In the genomic region with DNA sequence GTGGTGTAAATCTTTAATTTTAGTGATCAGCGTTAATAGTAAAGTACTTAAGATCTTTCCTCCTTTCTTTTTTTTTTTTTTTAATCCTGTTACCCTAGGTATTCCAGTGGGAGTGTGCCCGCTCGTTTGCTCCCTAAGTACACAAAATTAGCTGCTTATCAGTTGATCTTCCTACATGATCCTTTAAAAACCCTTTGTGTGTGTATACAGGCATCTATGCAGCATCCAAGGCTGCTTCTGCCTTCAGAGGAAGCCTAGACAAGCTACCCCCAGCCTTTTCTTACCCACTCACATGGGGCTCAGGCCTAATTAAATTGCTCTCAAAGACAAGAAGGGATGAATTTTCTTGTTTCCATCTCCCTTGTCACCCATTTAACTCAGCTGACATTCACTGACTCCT, we compare ENCODE assay signal across 17 cellular contexts.
DNase-seq lines count a peak whose midpoint lies in the region; TF ChIP-seq lines count a peak whose summit lies in the region.
"Had no signal": no experiment of that assay in that cellular context is flagged by ENCODE, and none has a peak within 500 bp of the region (broad histone marks: within the 10 kb centered on the region; RNA-seq: fewer than 3 reads in every experiment).

No MANE protein-coding gene starts in this region.

- H3K27ac ChIP-seq in brain microvascular endothelial cell, result no peak overlapping the region
- H3K27ac ChIP-seq: PC-9, RWPE1 had no signal

- in situ Hi-C loops in brain microvascular endothelial cell (cut with HindIII; ENCODE audit: low pct_ligation_motif_present, low sequenced_read_pairs), result no loop called here

- H3K27me3 ChIP-seq in brain microvascular endothelial cell (replicated peaks), result no peaks in the 10 kb centered on the region

- DNase-seq in NCI-H2227 (lab: John Stamatoyannopoulos, UW; ENCODE audit: unreplicated experiment) (peak; percentile 7), NCI-H2227 treated with DMSO at 0.1 percent for 48 hours (lab: John Stamatoyannopoulos, UW) (no peak), NCI-H82 (lab: John Stamatoyannopoulos, UW) (peak; percentile 97), islet precursor cell (peak; percentile 55), retinal pigment epithelial cell (ENCODE audit: low read depth) (peak; percentile 21), brain microvascular endothelial cell (no peak), NCI-H524 treated with DMSO at 0.1 percent for 48 hours (lab: John Stamatoyannopoulos, UW) (no peak), GM20000 (ENCODE audit: low spot score) (no peak)
- DNase-seq: 8988T, DMS153, GF-D8, NCI-H1092 treated with DMSO at 0.1 percent for 48 hours, NCI-H1694 treated with DMSO at 0.1 percent for 48 hours, NCI-H2107, PC-9, SIG-M5 had no signal

- TF ChIP-seq CTCF in retinal pigment epithelial cell (conservative IDR thresholded peaks at IDR 0.05; ENCODE audit: low read depth, low read length) (no peak), brain microvascular endothelial cell (IDR thresholded peaks at IDR 0.05; ENCODE audit: low read depth, low read length, missing control alignments) (no peak), GM20000 (IDR thresholded peaks at IDR 0.05; ENCODE audit: extremely low read depth, missing control alignments) (no peak)

- no peaks in the 10 kb centered on the region for H3K36me3 ChIP-seq in brain microvascular endothelial cell (replicated peaks)

- H3K4me3 ChIP-seq in retinal pigment epithelial cell (ENCODE audit: low read length) (no peak overlapping the region), brain microvascular endothelial cell (ENCODE audit: low read depth, low read length) (no peak overlapping the region)
- H3K4me3 ChIP-seq: PC-9 had no signal

Comparison
In these comparisons a context has a peak if more than half of its experiments do, and no peak if none do; other contexts are left out.
1. DNase-seq: peak in NCI-H2227 (single experiment), NCI-H82 (single experiment), islet precursor cell (single experiment) and retinal pigment epithelial cell (single experiment); none in NCI-H2227 treated with DMSO at 0.1 percent for 48 hours (single experiment), brain microvascular endothelial cell (single experiment), NCI-H524 treated with DMSO at 0.1 percent for 48 hours (single experiment) and GM20000 (single experiment).